ENCODE assay signal across 8 cellular contexts in the genomic region with DNA sequence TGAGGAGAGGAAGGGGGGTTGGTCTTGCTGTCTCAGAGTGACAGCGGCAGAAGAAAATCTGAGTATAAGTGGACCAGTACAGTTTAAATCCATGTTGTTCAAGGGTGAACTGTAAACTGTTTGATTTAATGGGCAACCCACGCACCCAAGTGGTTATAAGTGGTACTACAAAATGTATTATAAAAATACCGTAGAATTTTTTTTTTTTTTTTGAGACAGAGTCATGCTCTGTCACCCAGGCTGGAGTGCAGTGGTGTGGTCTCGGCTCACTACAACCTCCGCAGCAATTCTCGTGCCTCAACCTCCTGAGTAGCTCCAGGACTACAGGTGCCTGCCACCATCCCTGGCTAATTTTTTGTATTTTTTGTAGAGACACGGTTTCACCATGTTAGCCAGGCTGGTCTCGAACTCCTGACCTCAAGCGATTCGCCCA. TPM values are rescaled to one million over a fixed set of nuclear protein-coding genes. Genes with fewer than 3 reads are reported as not detected.
DNase-seq lines count a peak whose midpoint lies in the region; ATAC-seq and TF ChIP-seq lines count a peak whose summit lies in the region.

No MANE protein-coding gene starts in this region.

- peak; percentile 72 for DNase-seq in EH (ENCODE audit: low read depth)
- DNase-seq in RPMI7951 (ENCODE audit: low read depth): peak; percentile 75
- DNase-seq in ascending aorta (ENCODE audit: low spot score in 2 of 2): no peak
- DNase-seq in kidney epithelial cell (ENCODE audit: low read depth): peak; percentile 25
- DNase-seq in stimulated activated effector memory CD8-positive, alpha-beta T cell treated with anti-CD3 and anti-CD28 coated beads, Interleukin-12 subunit alpha, Interleukin-12 subunit beta, amount 100 ng/mL, for 72 hours (ENCODE audit: low spot score in 2 of 2): no peak

- TF ChIP-seq CTCF in LNCAP (IDR thresholded peaks at IDR 0.05) (peak; percentile 49), ascending aorta (IDR thresholded peaks at IDR 0.05) (peak; percentile 38 to 57 (median 54)), kidney epithelial cell (IDR thresholded peaks at IDR 0.05; ENCODE audit: insufficient read depth, low read length, poor library complexity, severe bottlenecking) (peak; percentile 40)

- peaks cover 21% of the 10 kb centered on the region for H3K36me3 Mint-ChIP-seq in stimulated activated effector memory CD8-positive, alpha-beta T cell treated with anti-CD3 and anti-CD28 coated beads, Interleukin-12 subunit alpha, Interleukin-12 subunit beta, amount 100 ng/mL, for 72 hours

- H3K9me3 Mint-ChIP-seq in stimulated activated effector memory CD8-positive, alpha-beta T cell treated with anti-CD3 and anti-CD28 coated beads, Interleukin-12 subunit alpha, Interleukin-12 subunit beta, amount 100 ng/mL, for 72 hours: no peaks in the 10 kb centered on the region

- intact Hi-C loops in ascending aorta (cut with DNase I): loop anchor here (2.0 to 5.0 kb wide), 3 partner anchors 45 to 330 kb away; no protein-coding TSS in a partner anchor

- peaks cover 0 to 7% of the 10 kb centered on the region in 2 donors for H3K36me3 ChIP-seq in ascending aorta
- H3K36me3 ChIP-seq in kidney epithelial cell (ENCODE audit: control insufficient read depth, insufficient read depth, low read length): no peaks in the 10 kb centered on the region

- H3K4me3 Mint-ChIP-seq in stimulated activated effector memory CD8-positive, alpha-beta T cell treated with anti-CD3 and anti-CD28 coated beads, Interleukin-12 subunit alpha, Interleukin-12 subunit beta, amount 100 ng/mL, for 72 hours: peak overlapping the region; percentile 11

- H3K27ac ChIP-seq in ascending aorta: no peak overlapping the region

- peaks cover 45% of the 10 kb centered on the region for H3K4me1 Mint-ChIP-seq in stimulated activated effector memory CD8-positive, alpha-beta T cell treated with anti-CD3 and anti-CD28 coated beads, Interleukin-12 subunit alpha, Interleukin-12 subunit beta, amount 100 ng/mL, for 72 hours

- peaks cover 4 to 13% of the 10 kb centered on the region in 2 donors for H3K4me1 ChIP-seq in ascending aorta

- H3K27me3 ChIP-seq in ascending aorta (no peaks in the 10 kb centered on the region), kidney epithelial cell (ENCODE audit: control insufficient read depth, insufficient read depth, low read length) (no peaks in the 10 kb centered on the region)

- no peaks in the 10 kb centered on the region for H3K9me3 ChIP-seq in ascending aorta

- H3K27ac Mint-ChIP-seq in stimulated activated effector memory CD8-positive, alpha-beta T cell treated with anti-CD3 and anti-CD28 coated beads, Interleukin-12 subunit alpha, Interleukin-12 subunit beta, amount 100 ng/mL, for 72 hours: no peak overlapping the region

- no peak overlapping the region for H3K4me3 ChIP-seq in ascending aorta
- H3K4me3 ChIP-seq in kidney epithelial cell (ENCODE audit: low read depth, low read length): no peak overlapping the region

- peak; percentile 27 for ATAC-seq in stimulated activated effector memory CD8-positive, alpha-beta T cell treated with anti-CD3 and anti-CD28 coated beads, Interleukin-12 subunit alpha, Interleukin-12 subunit beta, amount 100 ng/mL, for 72 hours
- ATAC-seq in GM21381 (IDR thresholded peaks at IDR 0.05; ENCODE audit: unreplicated experiment): no peak
- no peak for ATAC-seq in HG02798 (IDR thresholded peaks at IDR 0.05; ENCODE audit: poor library complexity, unreplicated experiment)

RNA-seq across cellular contexts. Expression of a gene that starts 2.1 kb away (rescaled TPM):
- 31.6 and 32.2 TPM in 2 replicates for total RNA-seq in RPMI7951 (2014; rRNA removed; shearing (Covaris generic))
- 26.5 TPM for total RNA-seq in ascending aorta
- total RNA-seq in kidney epithelial cell: 33.5 and 36.5 TPM in 2 replicates

RNA-seq across cellular contexts. Expression of a gene that starts 40.1 kb away (rescaled TPM):
- total RNA-seq in RPMI7951 (2014; rRNA removed; shearing (Covaris generic)): 19.7 and 21.3 TPM in 2 replicates
- total RNA-seq in ascending aorta (3.6 TPM), kidney epithelial cell (20.8 and 20.9 TPM in 2 replicates)

Comparison
In these comparisons a context has a peak if more than half of its experiments do, and no peak if none do; other contexts are left out.
1. DNase-seq: peak in EH (single experiment), RPMI7951 (single experiment) and kidney epithelial cell (single experiment); none in ascending aorta (0 of 2) and stimulated activated effector memory CD8-positive, alpha-beta T cell treated with anti-CD3 and anti-CD28 coated beads, Interleukin-12 subunit alpha, Interleukin-12 subunit beta, amount 100 ng/mL, for 72 hours (0 of 2).
2. Peak in every context shown above with its lines, with median percentiles within 50 percentile points of each other: CTCF ChIP-seq.